9 cellular contexts compared by ENCODE assay signal in genomic region chr2:43312751-43313641, GRCh38.
A peak's percentile ranks its signal among the peaks of the same experiment; 100 is the strongest.
DNase-seq lines count a peak whose midpoint lies in the region; ATAC-seq, FAIRE-seq and TF ChIP-seq lines count a peak whose summit lies in the region.
"Had no signal": no experiment of that assay in that cellular context is flagged by ENCODE, and none has a peak within 500 bp of the region (broad histone marks: within the 10 kb centered on the region; RNA-seq: fewer than 3 reads in every experiment).

No MANE protein-coding gene starts in this region.

- no peak overlapping the region for H3K4me3 ChIP-seq in ovary

- no peak for TF ChIP-seq EP300 in ovary (IDR thresholded peaks at IDR 0.05)

- no peaks in the 10 kb centered on the region for H3K36me3 ChIP-seq in ovary

- DNase-seq in NCI-H146 treated with DMSO at 0.1 percent for 48 hours (lab: John Stamatoyannopoulos, UW; ENCODE audit: unreplicated experiment) (peak; percentile 56), ovary (no peak)
- no peak for DNase-seq in stimulated activated CD8-positive, alpha-beta memory T cell treated with anti-CD3 and anti-CD28 coated beads, Interleukin-4, amount 100 ng/mL, for 48 hours
- no peak for DNase-seq in activated CD4-positive, alpha-beta T cell treated with anti-CD3 and anti-CD28 coated beads, Interleukin-2, amount 10 ng/mL, durations not matched to agents 7 days and 5 days
- DNase-seq in activated CD8-positive, alpha-beta T cell treated with anti-CD3 and anti-CD28 coated beads, Interleukin-2, amount 10 ng/mL, durations not matched to agents 7 days and 5 days = no peak

- no peaks in the 10 kb centered on the region for H3K9me3 Mint-ChIP-seq in activated CD4-positive, alpha-beta T cell treated with anti-CD3 and anti-CD28 coated beads, Interleukin-2, amount 10 ng/mL, durations not matched to agents 7 days and 5 days
- H3K9me3 Mint-ChIP-seq in activated CD8-positive, alpha-beta T cell treated with anti-CD3 and anti-CD28 coated beads, Interleukin-2, amount 10 ng/mL, durations not matched to agents 7 days and 5 days (ENCODE audit: insufficient read depth) = no peaks in the 10 kb centered on the region

- H3K36me3 Mint-ChIP-seq in activated CD4-positive, alpha-beta T cell treated with anti-CD3 and anti-CD28 coated beads, Interleukin-2, amount 10 ng/mL, durations not matched to agents 7 days and 5 days (ENCODE audit: low read depth) = peaks cover 5% of the 10 kb centered on the region
- peaks cover 3% of the 10 kb centered on the region for H3K36me3 Mint-ChIP-seq in activated CD8-positive, alpha-beta T cell treated with anti-CD3 and anti-CD28 coated beads, Interleukin-2, amount 10 ng/mL, durations not matched to agents 7 days and 5 days (ENCODE audit: low read depth)

- H3K4me3 Mint-ChIP-seq in activated CD4-positive, alpha-beta T cell treated with anti-CD3 and anti-CD28 coated beads, Interleukin-2, amount 10 ng/mL, durations not matched to agents 7 days and 5 days = no peak overlapping the region
- H3K4me3 Mint-ChIP-seq in activated CD8-positive, alpha-beta T cell treated with anti-CD3 and anti-CD28 coated beads, Interleukin-2, amount 10 ng/mL, durations not matched to agents 7 days and 5 days = no peak overlapping the region

- H3K27ac Mint-ChIP-seq in activated CD4-positive, alpha-beta T cell treated with anti-CD3 and anti-CD28 coated beads, Interleukin-2, amount 10 ng/mL, durations not matched to agents 7 days and 5 days = no peak overlapping the region
- H3K27ac Mint-ChIP-seq in activated CD8-positive, alpha-beta T cell treated with anti-CD3 and anti-CD28 coated beads, Interleukin-2, amount 10 ng/mL, durations not matched to agents 7 days and 5 days = no peak overlapping the region

- H3K27ac ChIP-seq in C4-2B (peak overlapping the region; percentile 16; the same call in 1 of the 2 replicates), ovary (peak overlapping the region; percentile 27 to 71)

- no peaks in the 10 kb centered on the region for H3K9me3 ChIP-seq in ovary

- H3K4me1 ChIP-seq in ovary (ENCODE audit: insufficient read depth) = peaks cover 9% of the 10 kb centered on the region

- H3K27me3 Mint-ChIP-seq in activated CD4-positive, alpha-beta T cell treated with anti-CD3 and anti-CD28 coated beads, Interleukin-2, amount 10 ng/mL, durations not matched to agents 7 days and 5 days = no peaks in the 10 kb centered on the region
- no peaks in the 10 kb centered on the region for H3K27me3 Mint-ChIP-seq in activated CD8-positive, alpha-beta T cell treated with anti-CD3 and anti-CD28 coated beads, Interleukin-2, amount 10 ng/mL, durations not matched to agents 7 days and 5 days (ENCODE audit: low read depth)

- TF ChIP-seq CTCF in C4-2B (conservative IDR thresholded peaks at IDR 0.05) = no peak
- no peak for TF ChIP-seq CTCF in ovary (IDR thresholded peaks at IDR 0.05)

- no peaks in the 10 kb centered on the region for H3K27me3 ChIP-seq in ovary

- no peak for ATAC-seq in GM18502 (IDR thresholded peaks at IDR 0.05; ENCODE audit: poor library complexity, unreplicated experiment)
- ATAC-seq in activated CD8-positive, alpha-beta T cell treated with anti-CD3 and anti-CD28 coated beads, Interleukin-2, amount 10 ng/mL, durations not matched to agents 7 days and 5 days = no peak

- peaks cover 10% of the 10 kb centered on the region for H3K4me1 Mint-ChIP-seq in activated CD4-positive, alpha-beta T cell treated with anti-CD3 and anti-CD28 coated beads, Interleukin-2, amount 10 ng/mL, durations not matched to agents 7 days and 5 days
- H3K4me1 Mint-ChIP-seq in activated CD8-positive, alpha-beta T cell treated with anti-CD3 and anti-CD28 coated beads, Interleukin-2, amount 10 ng/mL, durations not matched to agents 7 days and 5 days (ENCODE audit: low read depth) = peaks cover 12% of the 10 kb centered on the region

- POLR2A ChIA-PET in activated CD4-positive, alpha-beta T cell treated with anti-CD3 and anti-CD28 coated beads, Interleukin-2, amount 10 ng/mL, durations not matched to agents 7 days and 5 days (lab: Charles Lee) = no interaction called here
- POLR2A ChIA-PET in activated CD8-positive, alpha-beta T cell treated with anti-CD3 and anti-CD28 coated beads, Interleukin-2, amount 10 ng/mL, durations not matched to agents 7 days and 5 days (lab: Charles Lee) = no interaction called here

- CTCF ChIA-PET in activated CD4-positive, alpha-beta T cell treated with anti-CD3 and anti-CD28 coated beads, Interleukin-2, amount 10 ng/mL, durations not matched to agents 7 days and 5 days (lab: Charles Lee) = interaction anchor here (0.6 to 1.8 kb wide), 5 partner anchors 13 to 435 kb away, joined by 3 to 7 read pairs (median 5); no protein-coding TSS in a partner anchor
- CTCF ChIA-PET in activated CD8-positive, alpha-beta T cell treated with anti-CD3 and anti-CD28 coated beads, Interleukin-2, amount 10 ng/mL, durations not matched to agents 7 days and 5 days (lab: Charles Lee) = interaction anchor here (1.0 kb wide), 2 partner anchors 18 to 89 kb away, joined by 3 read pairs; no protein-coding TSS in a partner anchor

- FAIRE-seq in endometrium (lab: Jason Lieb, UNC) = peak; percentile 99
- FAIRE-seq: frontal cortex had no signal

- intact Hi-C loops in ovary (cut with DNase I) = no loop called here

- 35 to 44% (median 44%) methylated on average over 7 of the region's 7 CpGs for WGBS in ovary, 3 donors

- TF ChIP-seq POLR2A in ovary (IDR thresholded peaks at IDR 0.05) = no peak
